14 cellular contexts compared by ENCODE assay signal in genomic region chr3:24470277-24470676, GRCh38.
DNase-seq lines count a peak whose midpoint lies in the region; ATAC-seq lines count a peak whose summit lies in the region.
"Had no signal": no experiment of that assay in that cellular context is flagged by ENCODE, and none has a peak within 500 bp of the region (broad histone marks: within the 10 kb centered on the region; RNA-seq: fewer than 3 reads in every experiment).

No MANE protein-coding gene starts in this region.

- peak; percentile 88 for DNase-seq in NCI-H82 treated with DMSO at 0.1 percent for 48 hours (lab: John Stamatoyannopoulos, UW; ENCODE audit: unreplicated experiment)
- DNase-seq in amniotic epithelial cell (ENCODE audit: low read depth): peak; percentile 18
- DNase-seq in iris pigment epithelial cell (ENCODE audit: low read depth): peak; percentile 31
- no peak for DNase-seq in hippocampal formation (lab: John Stamatoyannopoulos, UW)
- DNase-seq: AML-193; CD4-positive, alpha-beta memory T cell; DMS53; DND-41; EL; GM23248 had no signal

- ATAC-seq in GM18511 (IDR thresholded peaks at IDR 0.05; ENCODE audit: unreplicated experiment) (no peak), HG02610 (IDR thresholded peaks at IDR 0.05; ENCODE audit: unreplicated experiment) (no peak)
- ATAC-seq: A549, GM12878 had no signal

Comparison
In these comparisons a context has a peak if more than half of its experiments do, and no peak if none do; other contexts are left out.
1. DNase-seq: peak in NCI-H82 treated with DMSO at 0.1 percent for 48 hours (single experiment), amniotic epithelial cell (single experiment) and iris pigment epithelial cell (single experiment); none in hippocampal formation (0 of 2).